ENCODE assay signal across 15 cellular contexts in the genomic region with DNA sequence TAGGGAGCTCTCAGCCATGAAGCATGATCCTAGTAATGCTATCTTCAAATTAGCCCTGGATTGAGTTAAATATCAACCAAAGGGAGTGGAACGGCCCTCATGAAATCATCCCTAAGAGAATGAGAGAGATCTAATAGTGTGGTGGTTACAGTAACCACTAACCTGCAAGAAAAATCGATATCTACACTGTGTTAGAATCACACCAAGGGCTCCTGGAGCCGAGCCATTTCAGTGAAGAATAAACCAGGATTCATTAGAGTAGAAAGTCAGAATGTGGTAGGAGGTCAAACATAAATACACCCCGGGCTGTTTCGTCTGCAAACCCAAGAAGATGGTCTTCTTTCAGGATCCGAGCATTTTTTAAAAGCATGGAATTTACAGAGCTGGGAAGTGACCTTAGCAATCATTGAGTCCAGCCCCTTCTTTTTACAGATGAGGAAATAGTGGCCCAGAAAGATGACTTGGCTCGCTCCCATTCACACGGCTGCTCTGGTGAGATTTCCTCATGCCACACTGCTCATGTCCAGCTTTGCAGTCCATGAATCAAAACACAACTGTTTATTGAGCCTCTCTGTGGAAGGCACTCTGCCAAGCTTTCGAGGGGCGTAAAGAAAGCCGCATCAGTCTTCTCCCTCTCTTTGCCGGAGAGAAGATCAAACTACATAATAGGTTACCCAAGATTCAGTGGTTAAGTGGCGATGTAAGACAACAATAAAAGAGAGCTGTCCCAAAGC. TPM values are rescaled to one million over a fixed set of nuclear protein-coding genes. Genes with fewer than 3 reads are reported as not detected.
DNase-seq lines count a peak whose midpoint lies in the region; TF ChIP-seq lines count a peak whose summit lies in the region.
"Had no signal": no experiment of that assay in that cellular context is flagged by ENCODE, and none has a peak within 500 bp of the region (broad histone marks: within the 10 kb centered on the region; RNA-seq: fewer than 3 reads in every experiment).

No MANE protein-coding gene starts in this region.

- H3K9ac ChIP-seq in endodermal cell (ENCODE audit: extremely low read depth, low read length, poor library complexity, severe bottlenecking): no peak overlapping the region
- H3K9ac ChIP-seq: GM23248 had no signal

- WGBS in endodermal cell (ENCODE audit: insufficient coverage in 1 of 2, insufficient read length in 1 of 2), 2 experiments: 91 to 95% methylated on average over 8 to 13 of the region's 13 CpGs

- DNase-seq in Caki2 (ENCODE audit: low read depth): peak; percentile 65
- peak; percentile 50 for DNase-seq in NCI-H146 treated with DMSO at 0.1 percent for 48 hours (lab: John Stamatoyannopoulos, UW; ENCODE audit: unreplicated experiment)
- peak; percentile 19 for DNase-seq in fibroblast of gingiva (ENCODE audit: low read depth)
- DNase-seq in GM10266 (ENCODE audit: extremely low spot score): no peak
- DNase-seq in endodermal cell: no peak
- no peak for DNase-seq in dedifferentiated amniotic fluid mesenchymal stem cell (ENCODE audit: extremely low spot score)
- DNase-seq in G401 (ENCODE audit: low spot score): no peak
- DNase-seq: activated CD4-positive, alpha-beta T cell treated with anti-CD3 and anti-CD28 coated beads for 1 hour; NCI-H2171 treated with DMSO at 0.1 percent for 48 hours; OCI-M1; T-helper 1 cell had no signal

- H3K4me3 Mint-ChIP-seq in nephron: peak overlapping the region in 1 of 3 experiments; percentile 43
- no peak overlapping the region for H3K4me3 Mint-ChIP-seq in endodermal cell
- H3K4me3 Mint-ChIP-seq: B cell had no signal

- H3K4me1 Mint-ChIP-seq in nephron (peaks cover 30% of the 10 kb centered on the region), endodermal cell (peaks cover 26% of the 10 kb centered on the region)

- H3K27ac Mint-ChIP-seq in nephron (peak overlapping the region; percentile 25 to 82 (median 79)), endodermal cell (no peak overlapping the region)
- H3K27ac Mint-ChIP-seq: B cell had no signal

- no peak for TF ChIP-seq CTCF in nephron (IDR thresholded peaks at IDR 0.05; ENCODE audit: unreplicated experiment in 3 of 3)
- no peak for TF ChIP-seq CTCF in GM10266 (IDR thresholded peaks at IDR 0.05; ENCODE audit: control insufficient read depth, insufficient read depth, low read depth, missing control alignments)
- no peak for TF ChIP-seq CTCF in endodermal cell (conservative IDR thresholded peaks at IDR 0.05)

- H3K36me3 Mint-ChIP-seq in nephron (ENCODE audit: low read depth) (no peaks in the 10 kb centered on the region), endodermal cell (ENCODE audit: low read depth) (no peaks in the 10 kb centered on the region)

- no peaks in the 10 kb centered on the region for H3K27me3 ChIP-seq in endodermal cell (ENCODE audit: control insufficient read depth, insufficient read depth, low read length, poor library complexity, severe bottlenecking)

- no peak overlapping the region for H3K4me3 ChIP-seq in endodermal cell (ENCODE audit: low read length)
- H3K4me3 ChIP-seq: coronary artery, GM23248 had no signal

- H3K27ac ChIP-seq in endodermal cell (ENCODE audit: low read depth, low read length): no peak overlapping the region
- H3K27ac ChIP-seq: coronary artery, GM23248 had no signal

- H3K4me1 ChIP-seq in endodermal cell (ENCODE audit: control insufficient read depth, insufficient read depth, low read length): peaks cover 6% of the 10 kb centered on the region

- no peaks in the 10 kb centered on the region for H3K9me3 ChIP-seq in endodermal cell (ENCODE audit: control insufficient read depth, low read length)

- peaks cover 17% of the 10 kb centered on the region for H3K27me3 Mint-ChIP-seq in nephron (ENCODE audit: low read depth)
- H3K27me3 Mint-ChIP-seq in endodermal cell (ENCODE audit: insufficient read depth): peaks cover 2% of the 10 kb centered on the region

- in situ Hi-C loops in Caki2 (cut with HindIII; ENCODE audit: low pct_unique_long_range_greater_than_20kb, low sequenced_read_pairs) (no loop called here), G401 (cut with HindIII; ENCODE audit: low sequenced_read_pairs) (no loop called here)

- no peaks in the 10 kb centered on the region for H3K36me3 ChIP-seq in endodermal cell (ENCODE audit: control insufficient read depth, insufficient read depth, low read length)

- no peaks in the 10 kb centered on the region for H3K9me3 Mint-ChIP-seq in nephron
- no peaks in the 10 kb centered on the region for H3K9me3 Mint-ChIP-seq in endodermal cell

RNA-seq across cellular contexts. Expression of a gene that starts 5.5 kb away (rescaled TPM):
- total RNA-seq in Caki2 (2014; rRNA removed; shearing (Covaris generic); ENCODE audit: low replicate concordance): 159 and 160 TPM in 2 replicates
- 100 to 1,000 TPM; 104 to 111 TPM for total RNA-seq in endodermal cell
- polyA plus RNA-seq in endodermal cell (2013, experiment 1 of 2): 80.2 TPM
- 68.5 TPM for polyA plus RNA-seq in endodermal cell (2013, experiment 2 of 2)
- total RNA-seq in G401 (2014; rRNA removed; shearing (Covaris generic)): 107 and 122 TPM in 2 replicates

Comparison
In these comparisons a context has a peak if more than half of its experiments do, and no peak if none do; other contexts are left out.
1. DNase-seq: peak in Caki2 (single experiment), NCI-H146 treated with DMSO at 0.1 percent for 48 hours (single experiment) and fibroblast of gingiva (single experiment); none in GM10266 (single experiment), endodermal cell (single experiment), dedifferentiated amniotic fluid mesenchymal stem cell (single experiment) and G401 (single experiment).